Comparison of ENCODE assay signal across 12 cellular contexts in the genomic region with DNA sequence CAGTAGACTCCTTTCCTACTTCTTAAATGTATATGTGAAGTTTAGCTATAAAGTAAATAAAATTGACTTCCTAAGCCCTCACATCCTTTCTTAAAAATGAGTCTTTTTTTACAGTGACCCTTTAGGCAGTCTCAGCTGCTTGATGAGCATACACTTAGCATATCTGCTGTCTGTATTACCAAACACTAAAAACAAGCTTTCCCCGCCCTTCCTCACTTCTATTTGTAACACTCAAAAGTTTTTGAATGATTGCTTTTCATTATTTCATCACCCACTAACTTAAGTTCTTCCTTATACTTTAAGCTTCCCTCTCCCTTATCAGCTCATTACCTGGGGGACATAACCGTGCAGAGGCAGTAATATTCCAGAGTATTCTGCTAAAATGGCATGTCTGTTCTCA.
"Had no signal": no experiment of that assay in that cellular context is flagged by ENCODE, and none has a peak within 500 bp of the region (broad histone marks: within the 10 kb centered on the region; RNA-seq: fewer than 3 reads in every experiment).

No MANE protein-coding gene starts in this region.

- H3K27ac ChIP-seq: parathyroid adenoma, skin epidermis, tibial nerve had no signal

- DNase-seq: activated CD8-positive, alpha-beta memory T cell treated with anti-CD3 and anti-CD28 coated beads, Interleukin-2, amount 10 ng/mL, durations not matched to agents 7 days and 5 days; activated effector memory CD4-positive, alpha-beta T cell treated with anti-CD3 and anti-CD28 coated beads, Interleukin-2, amount 50 U/mL, for 16 hours; activated T-cell treated with anti-CD3 and anti-CD28 coated beads, Interleukin-2, amount 50 U/mL, for 4 hours; anterior cingulate cortex; effector CD4-positive, alpha-beta T cell; retina; SHP77 treated with DMSO at 0.1 percent for 48 hours; SW 1271 had no signal

- H3K9me3 ChIP-seq: tibial nerve had no signal

- H3K4me1 ChIP-seq: parathyroid adenoma, tibial nerve had no signal

- H3K4me3 ChIP-seq: skin epidermis, tibial nerve had no signal

- H3K27me3 ChIP-seq: tibial nerve had no signal

- ATAC-seq: activated CD4-positive, CD25-positive, alpha-beta regulatory T cell treated with anti-CD3 and anti-CD28 coated beads, Interleukin-2, amount 50 U/mL, for 24 hours; activated CD8-positive, alpha-beta memory T cell treated with anti-CD3 and anti-CD28 coated beads, Interleukin-2, amount 10 ng/mL, durations not matched to agents 7 days and 5 days; activated T-cell treated with anti-CD3 and anti-CD28 coated beads, Interleukin-2, amount 50 U/mL, for 4 hours had no signal
